Comparison of ENCODE assay signal across 26 cellular contexts in the genomic region with DNA sequence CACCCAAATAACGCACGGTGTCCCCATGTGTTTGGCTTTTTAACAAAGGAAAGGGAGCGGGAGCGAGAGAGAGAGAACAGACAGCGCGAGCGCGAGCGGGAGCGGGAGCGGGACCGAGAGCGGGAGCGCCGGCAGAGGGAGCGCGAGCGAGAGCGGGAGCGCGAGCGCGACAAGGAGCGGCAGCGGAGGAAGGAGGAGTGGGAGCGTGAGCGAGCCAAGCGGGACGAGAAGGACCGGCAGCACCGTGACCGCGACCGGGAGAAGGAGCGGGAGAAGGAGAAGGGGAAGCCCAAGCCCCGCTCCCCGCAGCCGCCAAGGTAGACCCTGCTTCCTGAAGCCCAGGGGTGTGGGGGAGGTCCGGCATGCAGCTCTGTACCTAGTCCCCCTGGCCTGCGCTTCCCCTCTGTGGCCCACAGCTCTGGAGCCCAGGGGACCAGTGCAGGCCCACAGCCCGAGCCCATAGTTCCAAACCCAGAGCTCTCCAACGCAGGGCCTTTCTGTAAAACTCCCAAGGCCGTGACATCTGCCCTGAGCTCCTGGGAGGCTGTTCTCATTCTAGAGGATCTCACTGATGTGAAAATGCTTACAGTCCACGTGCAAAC. TPM values are rescaled to one million over a fixed set of nuclear protein-coding genes. Genes with fewer than 3 reads are reported as not detected.
DNase-seq lines count a peak whose midpoint lies in the region; ATAC-seq and TF ChIP-seq lines count a peak whose summit lies in the region.
"Had no signal": no experiment of that assay in that cellular context is flagged by ENCODE, and none has a peak within 500 bp of the region (broad histone marks: within the 10 kb centered on the region; RNA-seq: fewer than 3 reads in every experiment).

No MANE protein-coding gene starts in this region.

- H3K36me3 Mint-ChIP-seq in T-helper 17 cell (ENCODE audit: low read depth) (peaks cover 5% of the 10 kb centered on the region), endodermal cell (ENCODE audit: low read depth) (peaks cover 47% of the 10 kb centered on the region), nephron progenitor cell (ENCODE audit: low read depth) (peaks cover 50% of the 10 kb centered on the region)

- no peak overlapping the region for H3K27ac ChIP-seq in endodermal cell (ENCODE audit: low read depth, low read length)
- H3K27ac ChIP-seq: parathyroid adenoma, skin epidermis had no signal

- H3K4me1 ChIP-seq in endodermal cell (ENCODE audit: control insufficient read depth, insufficient read depth, low read length), result peaks cover 6% of the 10 kb centered on the region
- H3K4me1 ChIP-seq: parathyroid adenoma had no signal

- peak overlapping the region; percentile 86 for H3K27ac Mint-ChIP-seq in T-helper 17 cell
- H3K27ac Mint-ChIP-seq in endodermal cell, result no peak overlapping the region
- H3K27ac Mint-ChIP-seq in nephron progenitor cell, result peak overlapping the region; percentile 0
- H3K27ac Mint-ChIP-seq: activated CD8-positive, alpha-beta T cell treated with anti-CD3 and anti-CD28 coated beads, Interleukin-2, amount 10 ng/mL, durations not matched to agents 7 days and 5 days; memory B cell; naive thymus-derived CD4-positive, alpha-beta T cell; stimulated activated memory B cell treated with anti-CD40 and anti-IgM and Interleukin-4, amounts not matched to agents 10 μg/mL and 1 μg/mL and 100 μg/mL, for 72 hours had no signal

- H3K4me1 Mint-ChIP-seq in T-helper 17 cell (peaks cover 22% of the 10 kb centered on the region), endodermal cell (peaks cover 12% of the 10 kb centered on the region), nephron progenitor cell (peaks cover 11% of the 10 kb centered on the region)

- DNase-seq in T-helper 17 cell (no peak), endodermal cell (peak; percentile 71), nephron progenitor cell (peak; percentile 68), superior temporal gyrus (ENCODE audit: extremely low spot score) (peak; percentile 57), NCI-H526 treated with DMSO at 0.1 percent for 48 hours (lab: John Stamatoyannopoulos, UW) (no peak), NAMALWA (ENCODE audit: low spot score) (no peak), AML-193 (lab: John Stamatoyannopoulos, UW) (no peak)
- DNase-seq: activated CD8-positive, alpha-beta T cell treated with anti-CD3 and anti-CD28 coated beads, Interleukin-2, amount 10 ng/mL, durations not matched to agents 7 days and 5 days; activated naive CD4-positive, alpha-beta T cell treated with Interleukin-2 at 50 U/mL for 16 hours; activated T-cell treated with anti-CD3 and anti-CD28 coated beads, Interleukin-2, amount 50 U/mL, for 1 hour; DMS53; effector CD8-positive, alpha-beta T cell; foreskin melanocyte; Kasumi-1; naive thymus-derived CD4-positive, alpha-beta T cell; NCI-H1092; NCI-H2029 treated with DMSO at 0.1 percent for 48 hours; OCI-M1; stimulated activated CD4-positive, alpha-beta T cell treated with anti-CD3 and anti-CD28 coated beads, Interleukin-1b, Interleukin-23, amount 100 ng/mL, for 48 hours; T-helper 9 cell had no signal

- peaks cover 62% of the 10 kb centered on the region for H3K36me3 ChIP-seq in endodermal cell (ENCODE audit: control insufficient read depth, insufficient read depth, low read length)

- H3K9me3 ChIP-seq in T-helper 17 cell (ENCODE audit: control insufficient read depth, low read length, poor library complexity, severe bottlenecking) (no peaks in the 10 kb centered on the region), endodermal cell (ENCODE audit: control insufficient read depth, low read length) (no peaks in the 10 kb centered on the region)

- ATAC-seq in T-helper 17 cell, result no peak
- ATAC-seq: activated CD8-positive, alpha-beta T cell treated with anti-CD3 and anti-CD28 coated beads, Interleukin-2, amount 10 ng/mL, durations not matched to agents 7 days and 5 days; esophagus mucosa; naive thymus-derived CD4-positive, alpha-beta T cell; Right ventricle myocardium inferior; stimulated activated memory B cell treated with anti-CD40 and anti-IgM and Interleukin-4, amounts not matched to agents 10 μg/mL and 1 μg/mL and 100 μg/mL, for 72 hours had no signal

- no peaks in the 10 kb centered on the region for H3K27me3 ChIP-seq in endodermal cell (ENCODE audit: control insufficient read depth, insufficient read depth, low read length, poor library complexity, severe bottlenecking)

- H3K9ac ChIP-seq in endodermal cell (ENCODE audit: extremely low read depth, low read length, poor library complexity, severe bottlenecking), result no peak overlapping the region
- H3K9ac ChIP-seq: parathyroid adenoma had no signal

- H3K4me3 ChIP-seq in endodermal cell (ENCODE audit: low read length), result no peak overlapping the region
- H3K4me3 ChIP-seq: skin epidermis had no signal

- WGBS in endodermal cell (ENCODE audit: insufficient coverage in 1 of 2, insufficient read length in 1 of 2), 2 experiments, result 61 to 62% methylated on average over 23 to 44 of the region's 44 CpGs

- H3K4me3 Mint-ChIP-seq in T-helper 17 cell (no peak overlapping the region), endodermal cell (no peak overlapping the region), nephron progenitor cell (peak overlapping the region; percentile 65)
- H3K4me3 Mint-ChIP-seq: activated CD8-positive, alpha-beta T cell treated with anti-CD3 and anti-CD28 coated beads, Interleukin-2, amount 10 ng/mL, durations not matched to agents 7 days and 5 days; memory B cell; naive thymus-derived CD4-positive, alpha-beta T cell; stimulated activated memory B cell treated with anti-CD40 and anti-IgM and Interleukin-4, amounts not matched to agents 10 μg/mL and 1 μg/mL and 100 μg/mL, for 72 hours had no signal

- no peaks in the 10 kb centered on the region for H3K9me3 Mint-ChIP-seq in endodermal cell
- no peaks in the 10 kb centered on the region for H3K9me3 Mint-ChIP-seq in nephron progenitor cell
- H3K9me3 Mint-ChIP-seq: memory B cell; naive thymus-derived CD4-positive, alpha-beta T cell; stimulated activated memory B cell treated with anti-CD40 and anti-IgM and Interleukin-4, amounts not matched to agents 10 μg/mL and 1 μg/mL and 100 μg/mL, for 72 hours had no signal

- no peaks in the 10 kb centered on the region for H3K27me3 Mint-ChIP-seq in T-helper 17 cell
- H3K27me3 Mint-ChIP-seq in endodermal cell (ENCODE audit: insufficient read depth), result no peaks in the 10 kb centered on the region
- H3K27me3 Mint-ChIP-seq in nephron progenitor cell (ENCODE audit: low read depth, poor library complexity), result no peaks in the 10 kb centered on the region
- H3K27me3 Mint-ChIP-seq: memory B cell; naive thymus-derived CD4-positive, alpha-beta T cell; stimulated activated memory B cell treated with anti-CD40 and anti-IgM and Interleukin-4, amounts not matched to agents 10 μg/mL and 1 μg/mL and 100 μg/mL, for 72 hours had no signal

- TF ChIP-seq CTCF in endodermal cell (conservative IDR thresholded peaks at IDR 0.05) (peak; percentile 48), nephron progenitor cell (IDR thresholded peaks at IDR 0.05) (no peak)

RNA-seq across cellular contexts. Expression of gene IL17C, which starts 27.1 kb away (rescaled TPM):
- total RNA-seq in T-helper 17 cell, result under 1 TPM; 0.65 to 0.86 TPM
- total RNA-seq in endodermal cell, result not detected
- not detected for polyA plus RNA-seq in endodermal cell (2013, experiment 1 of 2)
- polyA plus RNA-seq in endodermal cell (2013, experiment 2 of 2), result not detected
- total RNA-seq: esophagus mucosa, Right ventricle myocardium inferior had no signal
- polyA plus RNA-seq: naive thymus-derived CD4-positive, alpha-beta T cell had no signal

RNA-seq across cellular contexts. Expression of gene CYBA, which starts 39.5 kb away (rescaled TPM):
- 100 to 1,000 TPM; 346 to 383 TPM for total RNA-seq in T-helper 17 cell
- 100 to 1,000 TPM; 188 to 220 TPM for total RNA-seq in endodermal cell
- polyA plus RNA-seq in endodermal cell (2013, experiment 1 of 2), result 63.0 TPM
- polyA plus RNA-seq in endodermal cell (2013, experiment 2 of 2), result 54.6 TPM

RNA-seq across cellular contexts. Expression of gene ZC3H18, which starts 41.1 kb away (rescaled TPM):
- total RNA-seq in T-helper 17 cell, result 100 to 1,000 TPM; 100 to 141 TPM
- 10 to 100 TPM; 75.4 to 76.6 TPM for total RNA-seq in endodermal cell
- 68.2 TPM for polyA plus RNA-seq in endodermal cell (2013, experiment 1 of 2)
- 57.8 TPM for polyA plus RNA-seq in endodermal cell (2013, experiment 2 of 2)

RNA-seq across cellular contexts. Expression of gene MVD, which starts 51.6 kb away (rescaled TPM):
- total RNA-seq in T-helper 17 cell (10 to 100 TPM; 40.4 to 72.8 TPM), endodermal cell (10 to 100 TPM; 79.8 to 81.4 TPM)
- 111 TPM for polyA plus RNA-seq in endodermal cell (2013, experiment 1 of 2)
- 106 TPM for polyA plus RNA-seq in endodermal cell (2013, experiment 2 of 2)

Comparison
In these comparisons a context has a peak if more than half of its experiments do, and no peak if none do; other contexts are left out.
1. DNase-seq: peak in endodermal cell (single experiment), nephron progenitor cell (single experiment) and superior temporal gyrus (single experiment); none in T-helper 17 cell (0 of 3), NCI-H526 treated with DMSO at 0.1 percent for 48 hours (single experiment), NAMALWA (single experiment) and AML-193 (0 of 2).